ENCODE assay signal across 39 cellular contexts in genomic region chr4:41727861-41728570, GRCh38. TPM values are rescaled to one million over a fixed set of nuclear protein-coding genes. Genes with fewer than 3 reads are reported as not detected.
"Had no signal": no experiment of that assay in that cellular context is flagged by ENCODE, and none has a peak within 500 bp of the region (broad histone marks: within the 10 kb centered on the region; RNA-seq: fewer than 3 reads in every experiment).

No MANE protein-coding gene starts in this region.

- H3K27me3 ChIP-seq: ascending aorta had no signal

- H3K4me3 Mint-ChIP-seq: activated B cell treated with CpG ODN at 0.5 μM for 24 hours; activated CD4-positive, alpha-beta memory T cell treated with anti-CD3 and anti-CD28 coated beads for 36 hours; activated CD4-positive, alpha-beta T cell treated with anti-CD3 and anti-CD28 coated beads, Interleukin-2, amount 10 ng/mL, durations not matched to agents 24 days and 14 days; activated CD8-positive, alpha-beta T cell treated with anti-CD3 and anti-CD28 coated beads for 36 hours; activated naive CD4-positive, alpha-beta T cell treated with anti-CD3 and anti-CD28 coated beads, Interleukin-2, amount 10 ng/mL, durations not matched to agents 7 days and 5 days; activated naive CD4-positive, alpha-beta T cell treated with anti-CD3 and anti-CD28 coated beads, Interleukin-2, amount 50 U/mL, for 24 hours; activated naive CD8-positive, alpha-beta T cell; activated naive CD8-positive, alpha-beta T cell treated with anti-CD3 and anti-CD28 coated beads, Interleukin-2, amount 10 ng/mL, durations not matched to agents 7 days and 5 days; activated naive CD8-positive, alpha-beta T cell treated with anti-CD3 and anti-CD28 coated beads, Interleukin-2, amount 50 U/mL, for 24 hours; activated T-cell treated with anti-CD3 and anti-CD28 coated beads, Interleukin-2, amount 50 U/mL, for 4 hours; activated T-cell treated with anti-CD3 and anti-CD28 coated beads, Interleukin-2, amount 50 U/mL, for 72 hours; activated T-helper 1 cell treated with anti-CD3 and anti-CD28 coated beads, Interleukin-12 subunit alpha, Interleukin-12 subunit beta, Interleukin-2, Interleukin-4 antibody, amounts not matched to agents 30 ng/mL and 10 ng/mL and 1 ng/mL, durations not matched to agents 14 hours and 24 hours and 36 hours; activated T-helper 17 cell treated with anti-CD3 and anti-CD28 coated beads, Interleukin-2, amount 50 U/mL, for 72 hours; brain; central memory CD8-positive, alpha-beta T cell; T-helper 1 cell treated with Interleukin-12 subunit alpha and Interleukin-12 subunit beta and Interleukin-4 antibody, amounts not matched to agents 30 μg/mL and 1 μg/mL, for 36 hours; T-helper 2 cell treated with Interferon-gamma antibody and Interleukin-4, amounts not matched to agents 5 μg/mL and 100 μg/mL, for 36 hours had no signal

- H3K36me3 ChIP-seq: ascending aorta, cardiac muscle cell had no signal

- H3K27ac ChIP-seq: ascending aorta, cardiac muscle cell, VCaP had no signal

- H3K36me3 Mint-ChIP-seq: activated naive CD4-positive, alpha-beta T cell treated with anti-CD3 and anti-CD28 coated beads, Interleukin-2, amount 10 ng/mL, durations not matched to agents 7 days and 5 days; activated naive CD8-positive, alpha-beta T cell; activated naive CD8-positive, alpha-beta T cell treated with anti-CD3 and anti-CD28 coated beads, Interleukin-2, amount 10 ng/mL, durations not matched to agents 7 days and 5 days; brain had no signal

- H3K4me3 ChIP-seq: ascending aorta, cardiac muscle cell had no signal

- DNase-seq: activated B cell treated with CpG ODN at 0.5 μM for 24 hours; activated CD4-positive, alpha-beta memory T cell treated with anti-CD3 and anti-CD28 coated beads for 36 hours; activated CD4-positive, alpha-beta T cell treated with anti-CD3 and anti-CD28 coated beads for 4 hours; activated CD4-positive, alpha-beta T cell treated with anti-CD3 and anti-CD28 coated beads, Interleukin-2, amount 10 ng/mL, durations not matched to agents 24 days and 14 days; activated CD4-positive, alpha-beta T cell treated with anti-CD3 and anti-CD28 coated beads, Interleukin-2, amount 50 U/mL, for 1 hour; activated CD4-positive, alpha-beta T cell treated with anti-CD3 and anti-CD28 coated beads, Interleukin-2, amount 50 U/mL, for 4 hours; activated CD4-positive, CD25-positive, alpha-beta regulatory T cell treated with anti-CD3 and anti-CD28 coated beads, Interleukin-2, amount 50 U/mL, for 72 hours; activated CD8-positive, alpha-beta memory T cell treated with anti-CD3 and anti-CD28 coated beads, Interleukin-2, amount 50 U/mL, for 4 hours; activated CD8-positive, alpha-beta T cell treated with anti-CD3 and anti-CD28 coated beads for 36 hours; activated effector memory CD4-positive, alpha-beta T cell treated with Interleukin-2 at 50 U/mL for 16 hours; activated gamma-delta T cell; activated naive CD4-positive, alpha-beta T cell treated with anti-CD3 and anti-CD28 coated beads, Interleukin-2, amount 10 ng/mL, durations not matched to agents 7 days and 5 days; activated naive CD4-positive, alpha-beta T cell treated with Interleukin-2 at 50 U/mL for 16 hours; activated naive CD8-positive, alpha-beta T cell treated with anti-CD3 and anti-CD28 coated beads, Interleukin-2, amount 10 ng/mL, durations not matched to agents 7 days and 5 days; activated naive CD8-positive, alpha-beta T cell treated with anti-CD3 and anti-CD28 coated beads, Interleukin-2, amount 50 U/mL, for 24 hours; activated T-cell treated with anti-CD3 and anti-CD28 coated beads for 4 hours; activated T-cell treated with anti-CD3 and anti-CD28 coated beads, Interleukin-2, amount 50 U/mL, for 1 hour; activated T-cell treated with anti-CD3 and anti-CD28 coated beads, Interleukin-2, amount 50 U/mL, for 4 hours; activated T-cell treated with anti-CD3 and anti-CD28 coated beads, Interleukin-2, amount 50 U/mL, for 72 hours; amygdala; anterior cingulate cortex; caudate nucleus; T-helper 1 cell; T-helper 2 cell; T-helper 9 cell had no signal

- H3K4me1 Mint-ChIP-seq: activated B cell treated with CpG ODN at 0.5 μM for 24 hours; activated CD4-positive, alpha-beta T cell treated with anti-CD3 and anti-CD28 coated beads, Interleukin-2, amount 10 ng/mL, durations not matched to agents 24 days and 14 days; activated naive CD4-positive, alpha-beta T cell treated with anti-CD3 and anti-CD28 coated beads, Interleukin-2, amount 10 ng/mL, durations not matched to agents 7 days and 5 days; activated naive CD4-positive, alpha-beta T cell treated with anti-CD3 and anti-CD28 coated beads, Interleukin-2, amount 50 U/mL, for 24 hours; activated naive CD8-positive, alpha-beta T cell treated with anti-CD3 and anti-CD28 coated beads, Interleukin-2, amount 10 ng/mL, durations not matched to agents 7 days and 5 days; activated naive CD8-positive, alpha-beta T cell treated with anti-CD3 and anti-CD28 coated beads, Interleukin-2, amount 50 U/mL, for 24 hours; activated T-helper 17 cell treated with anti-CD3 and anti-CD28 coated beads, Interleukin-2, amount 50 U/mL, for 72 hours; brain; central memory CD8-positive, alpha-beta T cell had no signal

- H3K9me3 ChIP-seq: ascending aorta had no signal

- H3K27ac Mint-ChIP-seq: activated B cell treated with CpG ODN at 0.5 μM for 24 hours; activated CD4-positive, alpha-beta memory T cell treated with anti-CD3 and anti-CD28 coated beads for 36 hours; activated CD4-positive, alpha-beta T cell treated with anti-CD3 and anti-CD28 coated beads, Interleukin-2, amount 10 ng/mL, durations not matched to agents 24 days and 14 days; activated CD8-positive, alpha-beta T cell treated with anti-CD3 and anti-CD28 coated beads for 36 hours; activated naive CD4-positive, alpha-beta T cell treated with anti-CD3 and anti-CD28 coated beads, Interleukin-2, amount 10 ng/mL, durations not matched to agents 7 days and 5 days; activated naive CD4-positive, alpha-beta T cell treated with anti-CD3 and anti-CD28 coated beads, Interleukin-2, amount 50 U/mL, for 24 hours; activated naive CD8-positive, alpha-beta T cell; activated naive CD8-positive, alpha-beta T cell treated with anti-CD3 and anti-CD28 coated beads, Interleukin-2, amount 10 ng/mL, durations not matched to agents 7 days and 5 days; activated naive CD8-positive, alpha-beta T cell treated with anti-CD3 and anti-CD28 coated beads, Interleukin-2, amount 50 U/mL, for 24 hours; activated T-cell treated with anti-CD3 and anti-CD28 coated beads, Interleukin-2, amount 50 U/mL, for 72 hours; activated T-helper 1 cell treated with anti-CD3 and anti-CD28 coated beads, Interleukin-12 subunit alpha, Interleukin-12 subunit beta, Interleukin-2, Interleukin-4 antibody, amounts not matched to agents 30 ng/mL and 10 ng/mL and 1 ng/mL, durations not matched to agents 14 hours and 24 hours and 36 hours; activated T-helper 17 cell treated with anti-CD3 and anti-CD28 coated beads, Interleukin-2, amount 50 U/mL, for 72 hours; brain; T-helper 1 cell treated with Interleukin-12 subunit alpha and Interleukin-12 subunit beta and Interleukin-4 antibody, amounts not matched to agents 30 μg/mL and 1 μg/mL, for 36 hours; T-helper 2 cell treated with Interferon-gamma antibody and Interleukin-4, amounts not matched to agents 5 μg/mL and 100 μg/mL, for 36 hours had no signal

- FAIRE-seq: bronchial epithelial cell, TTC549 had no signal

- H3K4me1 ChIP-seq: ascending aorta had no signal

- ATAC-seq: activated CD8-positive, alpha-beta T cell treated with anti-CD3 and anti-CD28 coated beads for 36 hours; activated naive CD8-positive, alpha-beta T cell treated with anti-CD3 and anti-CD28 coated beads, Interleukin-2, amount 50 U/mL, for 24 hours; activated T-cell treated with anti-CD3 and anti-CD28 coated beads, Interleukin-2, amount 50 U/mL, for 4 hours; activated T-cell treated with anti-CD3 and anti-CD28 coated beads, Interleukin-2, amount 50 U/mL, for 72 hours had no signal

RNA-seq across cellular contexts. Expression of gene PHOX2B, which starts 20.5 kb away (rescaled TPM):
- total RNA-seq: activated B cell treated with CpG ODN at 0.5 μM for 24 hours; activated CD4-positive, alpha-beta memory T cell treated with anti-CD3 and anti-CD28 coated beads for 36 hours; activated CD4-positive, alpha-beta T cell treated with anti-CD3 and anti-CD28 coated beads, Interleukin-2, amount 10 ng/mL, durations not matched to agents 24 days and 14 days; activated CD8-positive, alpha-beta memory T cell treated with anti-CD3 and anti-CD28 coated beads for 36 hours; activated CD8-positive, alpha-beta T cell treated with anti-CD3 and anti-CD28 coated beads for 36 hours; activated naive CD8-positive, alpha-beta T cell treated with anti-CD3 and anti-CD28 coated beads, Interleukin-2, amount 10 ng/mL, durations not matched to agents 7 days and 5 days; activated T-cell treated with anti-CD3 and anti-CD28 coated beads, Interleukin-2, amount 50 U/mL, for 4 hours; activated T-cell treated with anti-CD3 and anti-CD28 coated beads, Interleukin-2, amount 50 U/mL, for 72 hours; activated T-helper 1 cell treated with anti-CD3 and anti-CD28 coated beads, Interleukin-12 subunit alpha, Interleukin-12 subunit beta, Interleukin-2, Interleukin-4 antibody, amounts not matched to agents 30 ng/mL and 10 ng/mL and 1 ng/mL, durations not matched to agents 14 hours and 24 hours and 36 hours; activated T-helper 17 cell treated with anti-CD3 and anti-CD28 coated beads, Interleukin-2, amount 50 U/mL, for 72 hours; ascending aorta; bronchial epithelial cell; cardiac muscle cell had no signal
- polyA plus RNA-seq: cardiac muscle cell had no signal
